In the genomic region with DNA sequence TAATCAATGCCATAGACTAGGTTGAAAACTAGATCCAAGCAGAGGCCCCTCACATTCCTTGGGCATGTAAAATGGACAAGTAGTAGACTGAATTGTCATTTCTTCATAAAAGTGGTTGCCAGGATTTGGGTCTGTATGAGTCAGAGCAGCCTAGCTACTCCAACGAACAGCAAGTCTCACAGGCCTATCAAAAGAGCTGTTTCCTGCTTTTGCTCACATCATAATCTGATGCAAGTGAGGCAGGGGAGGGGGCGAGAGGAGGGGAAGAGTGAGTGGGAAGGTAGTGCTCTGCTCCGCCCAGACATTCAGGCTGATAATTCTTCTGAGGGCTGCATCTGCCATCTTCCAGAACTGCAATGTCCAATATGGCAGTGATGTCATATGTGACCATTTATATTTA, we compare ENCODE assay signal across 12 cellular contexts.
DNase-seq lines count a peak whose midpoint lies in the region; FAIRE-seq and TF ChIP-seq lines count a peak whose summit lies in the region.
"Had no signal": no experiment of that assay in that cellular context is flagged by ENCODE, and none has a peak within 500 bp of the region (broad histone marks: within the 10 kb centered on the region; RNA-seq: fewer than 3 reads in every experiment).

No MANE protein-coding gene starts in this region.

- H3K4me3 Mint-ChIP-seq in nephron progenitor cell, result no peak overlapping the region
- H3K4me3 Mint-ChIP-seq: neural crest cell; stimulated activated naive CD8-positive, alpha-beta T cell treated with anti-CD3 and anti-CD28 coated beads, Interleukin-15, Interleukin-2, amounts not matched to agents 100 ng/mL and 50 ng/mL, for 24 hours had no signal

- FAIRE-seq in H54 (lab: Jason Lieb, UNC), result no peak

- H3K36me3 Mint-ChIP-seq in nephron progenitor cell (ENCODE audit: low read depth), result no peaks in the 10 kb centered on the region

- no peak for TF ChIP-seq POLR2A in H54 (IDR thresholded peaks at IDR 0.05; ENCODE audit: low read depth, low read length)

- no peak overlapping the region for H3K4me3 ChIP-seq in epithelial cell of esophagus (ENCODE audit: low read length)
- H3K4me3 ChIP-seq in skeletal muscle cell (ENCODE audit: low read depth, low read length), result no peak overlapping the region
- H3K4me3 ChIP-seq: sigmoid colon had no signal

- peaks cover 56% of the 10 kb centered on the region for H3K4me1 Mint-ChIP-seq in nephron progenitor cell

- H3K27ac Mint-ChIP-seq in nephron progenitor cell, result no peak overlapping the region

- no peak for TF ChIP-seq CTCF in epithelial cell of esophagus (IDR thresholded peaks at IDR 0.05; ENCODE audit: insufficient read depth, low read depth, low read length, missing control alignments)
- TF ChIP-seq CTCF in nephron progenitor cell (IDR thresholded peaks at IDR 0.05), result no peak

- DNase-seq in GM04503 (ENCODE audit: low read depth) (peak; percentile 28), NCI-H69 (lab: John Stamatoyannopoulos, UW) (peak; percentile 32), epithelial cell of esophagus (ENCODE audit: low read depth) (peak; percentile 48), skeletal muscle cell (ENCODE audit: low read depth) (peak; percentile 78), H54 (ENCODE audit: insufficient read length, low spot score) (no peak), nephron progenitor cell (no peak)
- no peak for DNase-seq in stimulated activated CD4-positive, alpha-beta T cell treated with anti-CD3 and anti-CD28 coated beads, Interleukin-1b, Interleukin-23, amount 100 ng/mL, for 48 hours
- DNase-seq: activated CD8-positive, alpha-beta memory T cell treated with anti-CD3 and anti-CD28 coated beads for 24 hours; Caco-2; sigmoid colon had no signal

- H3K27me3 Mint-ChIP-seq in nephron progenitor cell (ENCODE audit: low read depth, poor library complexity), result peaks cover 8% of the 10 kb centered on the region

- no peaks in the 10 kb centered on the region for H3K9me3 Mint-ChIP-seq in nephron progenitor cell
- H3K9me3 Mint-ChIP-seq: neural crest cell; stimulated activated naive CD8-positive, alpha-beta T cell treated with anti-CD3 and anti-CD28 coated beads, Interleukin-15, Interleukin-2, amounts not matched to agents 100 ng/mL and 50 ng/mL, for 24 hours had no signal

Comparison
In these comparisons a context has a peak if more than half of its experiments do, and no peak if none do; other contexts are left out.
1. DNase-seq: peak in GM04503 (single experiment), NCI-H69 (single experiment), epithelial cell of esophagus (single experiment) and skeletal muscle cell (single experiment); none in H54 (single experiment), stimulated activated CD4-positive, alpha-beta T cell treated with anti-CD3 and anti-CD28 coated beads, Interleukin-1b, Interleukin-23, amount 100 ng/mL, for 48 hours (single experiment) and nephron progenitor cell (single experiment).